19 cellular contexts compared by ENCODE assay signal in genomic region chr18:58493070-58493469, GRCh38.
A peak's percentile ranks its signal among the peaks of the same experiment; 100 is the strongest.
DNase-seq lines count a peak whose midpoint lies in the region; ATAC-seq and TF ChIP-seq lines count a peak whose summit lies in the region.
"Had no signal": no experiment of that assay in that cellular context is flagged by ENCODE, and none has a peak within 500 bp of the region (broad histone marks: within the 10 kb centered on the region; RNA-seq: fewer than 3 reads in every experiment).

No MANE protein-coding gene starts in this region.

- no peaks in the 10 kb centered on the region for H3K36me3 ChIP-seq in neural progenitor cell
- no peaks in the 10 kb centered on the region for H3K36me3 ChIP-seq in uterus
- H3K36me3 ChIP-seq: ascending aorta; BLaER1 treated with 17β-estradiol and CSF1 and Interleukin-3, amounts not matched to agents 10 nM and 100 nM; colonic mucosa; HAP-1 had no signal

- no peaks in the 10 kb centered on the region for H3K79me2 ChIP-seq in neural progenitor cell (ENCODE audit: low read depth)

- H3K4me2 ChIP-seq in neural progenitor cell: no peak overlapping the region

- H3K4me3 Mint-ChIP-seq in neural progenitor cell (no peak overlapping the region), HFFc6 (no peak overlapping the region)
- H3K4me3 Mint-ChIP-seq: activated B cell treated with CpG ODN at 0.5 μM for 24 hours; activated CD8-positive, alpha-beta T cell treated with anti-CD3 and anti-CD28 coated beads, Interleukin-2, amount 10 ng/mL, durations not matched to agents 7 days and 5 days; activated T-cell treated with anti-CD3 and anti-CD28 coated beads, Interleukin-2, amount 50 U/mL, for 24 hours; T-helper 2 cell treated with Interferon-gamma antibody and Interleukin-4, amounts not matched to agents 5 μg/mL and 100 μg/mL, for 36 hours had no signal

- peaks cover 36% of the 10 kb centered on the region for H3K4me1 Mint-ChIP-seq in neural progenitor cell
- peaks cover 16% of the 10 kb centered on the region for H3K4me1 Mint-ChIP-seq in HFFc6 (ENCODE audit: low read depth)

- peak overlapping the region; percentile 95 for H2AFZ ChIP-seq in neural progenitor cell (replicated peaks)

- no peaks in the 10 kb centered on the region for H3K27me3 ChIP-seq in neural progenitor cell
- no peaks in the 10 kb centered on the region for H3K27me3 ChIP-seq in uterus
- H3K27me3 ChIP-seq: ascending aorta; BLaER1 treated with 17β-estradiol and CSF1 and Interleukin-3, amounts not matched to agents 10 nM and 100 nM; colonic mucosa had no signal

- H3K27ac Mint-ChIP-seq in neural progenitor cell: no peak overlapping the region
- H3K27ac Mint-ChIP-seq in HFFc6: no peak overlapping the region
- H3K27ac Mint-ChIP-seq: activated B cell treated with CpG ODN at 0.5 μM for 24 hours; activated CD8-positive, alpha-beta T cell treated with anti-CD3 and anti-CD28 coated beads, Interleukin-2, amount 10 ng/mL, durations not matched to agents 7 days and 5 days; activated T-cell treated with anti-CD3 and anti-CD28 coated beads, Interleukin-2, amount 50 U/mL, for 24 hours; T-helper 2 cell treated with Interferon-gamma antibody and Interleukin-4, amounts not matched to agents 5 μg/mL and 100 μg/mL, for 36 hours had no signal

- ATAC-seq in Right ventricle myocardium inferior (peak; percentile 67), left cardiac atrium (peak; percentile 43 to 70), HG02870 (IDR thresholded peaks at IDR 0.05; ENCODE audit: unreplicated experiment) (no peak)

- H3K9me3 Mint-ChIP-seq in neural progenitor cell: no peaks in the 10 kb centered on the region
- H3K9me3 Mint-ChIP-seq in HFFc6: no peaks in the 10 kb centered on the region
- H3K9me3 Mint-ChIP-seq: activated B cell treated with CpG ODN at 0.5 μM for 24 hours; activated T-cell treated with anti-CD3 and anti-CD28 coated beads, Interleukin-2, amount 50 U/mL, for 24 hours; stimulated activated naive CD8-positive, alpha-beta T cell treated with anti-CD3 and anti-CD28 coated beads, Interleukin-15, amount 100 ng/mL, for 72 hours; T-helper 2 cell treated with Interferon-gamma antibody and Interleukin-4, amounts not matched to agents 5 μg/mL and 100 μg/mL, for 36 hours had no signal

- H3K27ac ChIP-seq in neural progenitor cell (no peak overlapping the region), uterus (peak overlapping the region; percentile 69)
- H3K27ac ChIP-seq: ascending aorta; BLaER1 treated with 17β-estradiol and CSF1 and Interleukin-3, amounts not matched to agents 10 nM and 100 nM; colonic mucosa had no signal

- H3K9ac ChIP-seq in neural progenitor cell: no peak overlapping the region
- H3K9ac ChIP-seq: BLaER1 treated with 17β-estradiol and CSF1 and Interleukin-3, amounts not matched to agents 10 nM and 100 nM had no signal

- H3K4me3 ChIP-seq in neural progenitor cell (no peak overlapping the region), uterus (no peak overlapping the region)
- H3K4me3 ChIP-seq: BLaER1 treated with 17β-estradiol and CSF1 and Interleukin-3, amounts not matched to agents 10 nM and 100 nM; colonic mucosa; HAP-1; mucosa of descending colon had no signal

- H3K36me3 Mint-ChIP-seq in neural progenitor cell: no peaks in the 10 kb centered on the region
- H3K36me3 Mint-ChIP-seq in HFFc6 (ENCODE audit: low read depth): peaks cover 27% of the 10 kb centered on the region

- H3K9me3 ChIP-seq in neural progenitor cell (ENCODE audit: low read depth) (no peaks in the 10 kb centered on the region), uterus (no peaks in the 10 kb centered on the region)
- H3K9me3 ChIP-seq: ascending aorta, colonic mucosa, HAP-1, mucosa of descending colon had no signal

- no peak for TF ChIP-seq CTCF in neural progenitor cell (IDR thresholded peaks at IDR 0.05)
- no peak for TF ChIP-seq CTCF in uterus (IDR thresholded peaks at IDR 0.05)
- TF ChIP-seq CTCF in HFFc6 (IDR thresholded peaks at IDR 0.05): no peak

- H3K4me1 ChIP-seq in neural progenitor cell (peaks cover 8% of the 10 kb centered on the region), uterus (peaks cover 0 to 15% of the 10 kb centered on the region in 2 donors)
- H3K4me1 ChIP-seq: ascending aorta, colonic mucosa, HAP-1 had no signal

- no peak for TF ChIP-seq POLR2A in uterus (IDR thresholded peaks at IDR 0.05)

- no peak for DNase-seq in Right ventricle myocardium inferior (ENCODE audit: missing footprints)
- DNase-seq in cardiac septum (ENCODE audit: low spot score): no peak
- DNase-seq in left cardiac atrium: no peak
- DNase-seq in neural progenitor cell (ENCODE audit: low spot score): no peak
- no peak for DNase-seq in uterus
- DNase-seq in HFFc6: no peak
- DNase-seq in stimulated activated CD4-positive, alpha-beta T cell treated with anti-CD3 and anti-CD28 coated beads, Interleukin-15, amount 100 ng/mL, for 24 hours: no peak
- DNase-seq: GDM1 had no signal

- H3K27me3 Mint-ChIP-seq in neural progenitor cell (ENCODE audit: insufficient read depth, low read depth) (peaks cover 21% of the 10 kb centered on the region), HFFc6 (ENCODE audit: insufficient read depth) (peaks cover 3% of the 10 kb centered on the region; the same call in 1 of the 2 replicates)

- intact Hi-C loops in Right ventricle myocardium inferior (cut with DNase I): loop anchor here (5.0 to 10.0 kb wide), 3 partner anchors 36 to 308 kb away; no protein-coding TSS in a partner anchor
- intact Hi-C loops in cardiac septum (cut with DNase I): loop anchor here (5.0 to 10.0 kb wide), 4 partner anchors 91 to 451 kb away; partner anchors contain the start of gene NEDD4L
- intact Hi-C loops in left cardiac atrium (cut with DNase I): loop anchor here in 1 of 2 donors (5.0 to 10.0 kb wide), 3 partner anchors 91 to 451 kb away; partner anchors contain the start of gene NEDD4L
- intact Hi-C loops in uterus (cut with DNase I; ENCODE audit: low total_unique reads): no loop called here

- H4K20me1 ChIP-seq in neural progenitor cell (ENCODE audit: low read depth): no peaks in the 10 kb centered on the region
- H4K20me1 ChIP-seq: BLaER1 treated with 17β-estradiol and CSF1 and Interleukin-3, amounts not matched to agents 10 nM and 100 nM had no signal

- H3F3A ChIP-seq in neural progenitor cell (ENCODE audit: low read depth): no peaks in the 10 kb centered on the region
